ENCODE assay signal across 8 cellular contexts in genomic region chr7:99142727-99143521, GRCh38. TPM values are rescaled to one million over a fixed set of nuclear protein-coding genes. Genes with fewer than 3 reads are reported as not detected.
DNase-seq lines count a peak whose midpoint lies in the region; ATAC-seq and TF ChIP-seq lines count a peak whose summit lies in the region.

No MANE protein-coding gene starts in this region.

- H3K9me3 ChIP-seq in HAP-1, result no peaks in the 10 kb centered on the region
- no peaks in the 10 kb centered on the region for H3K9me3 ChIP-seq in spleen

- TF ChIP-seq CTCF in C4-2B (conservative IDR thresholded peaks at IDR 0.05) (no peak), spleen (IDR thresholded peaks at IDR 0.05 in 8 of 11, conservative IDR thresholded peaks at IDR 0.05 in 3 of 11) (no peak)

- TF ChIP-seq POLR2A in spleen (IDR thresholded peaks at IDR 0.05), result no peak

- DNase-seq in HAP-1 (ENCODE audit: low spot score in 2 of 2) (peak; percentile 90 to 99), NCI-H2227 treated with DMSO at 0.1 percent for 48 hours (lab: John Stamatoyannopoulos, UW) (peak; percentile 97), islet precursor cell (peak; percentile 99), spleen (peak; percentile 95)
- peak; percentile 86 for DNase-seq in central memory CD4-positive, alpha-beta T cell

- H3K4me3 ChIP-seq in HAP-1 (peak overlapping the region; percentile 67), spleen (peak overlapping the region; percentile 78 to 98 (median 92))

- H3K27me3 ChIP-seq in HAP-1 (ENCODE audit: low read depth) (no peaks in the 10 kb centered on the region), spleen (replicated peaks in 1 of 7) (no peaks in the 10 kb centered on the region)

- no peaks in the 10 kb centered on the region for H3K36me3 ChIP-seq in HAP-1 (replicated peaks)
- no peaks in the 10 kb centered on the region for H3K36me3 ChIP-seq in spleen

- peak; percentile 21 to 31 for ATAC-seq in activated CD4-positive, CD25-positive, alpha-beta regulatory T cell treated with anti-CD3 and anti-CD28 coated beads, Interleukin-2, amount 50 U/mL, for 24 hours
- ATAC-seq in HG02938 (IDR thresholded peaks at IDR 0.05; ENCODE audit: unreplicated experiment), result no peak

- H3K4me1 ChIP-seq in HAP-1, result peaks cover 42% of the 10 kb centered on the region
- peaks cover 14 to 64% (median 47%) of the 10 kb centered on the region in 6 donors for H3K4me1 ChIP-seq in spleen

- H3K27ac ChIP-seq in C4-2B (peak overlapping the region; percentile 94), spleen (peak overlapping the region; percentile 89 to 99 (median 98))

- intact Hi-C loops in spleen (cut with DNase I; ENCODE audit: low total_unique reads), result loop anchor here (10.0 kb wide), 1 partner anchor 98 kb away; no protein-coding TSS in a partner anchor

- in situ Hi-C loops in HAP-1 (cut with MboI; ENCODE audit: low sequenced_read_pairs), result no loop called here

- WGBS in spleen, 5 donors, result 15 to 30% (median 22%) methylated on average over 26 to 33 of the region's 33 CpGs

RNA-seq across cellular contexts. Expression of gene SMURF1, which starts 1.0 kb away (rescaled TPM):
- total RNA-seq in spleen, result 10 to 100 TPM; 19.1 to 29.0 (median 25.3) TPM
- polyA plus RNA-seq in spleen, result 1 to 10 TPM; 2.5 to 4.9 (median 4.2) TPM
